Comparison of ENCODE assay signal across 8 cellular contexts in genomic region chr2:240205348-240205747, GRCh38.
A peak's percentile ranks its signal among the peaks of the same experiment; 100 is the strongest.
DNase-seq lines count a peak whose midpoint lies in the region; ATAC-seq and TF ChIP-seq lines count a peak whose summit lies in the region.

No MANE protein-coding gene starts in this region.

- no TSS peak for BruUV-seq in Panc1 (replicated peaks; lab: Mats Ljungman, UMichigan)

- no peaks in the 10 kb centered on the region for H3K4me1 ChIP-seq in Panc1 (ENCODE audit: control insufficient read depth, insufficient read depth, low read length)

- POLR2A ChIA-PET in Panc1 (lab: Charles Lee) = no interaction called here

- no peak overlapping the region for H3K27ac ChIP-seq in Panc1 (ENCODE audit: low read length)

- H3K9me3 ChIP-seq in Panc1 (ENCODE audit: control insufficient read depth, insufficient read depth, low read depth, low read length) = no peaks in the 10 kb centered on the region

- no peaks in the 10 kb centered on the region; the same call in 1 of the 2 replicates for H3K27me3 ChIP-seq in Panc1 (ENCODE audit: control insufficient read depth, insufficient read depth, low read length)

- no peak overlapping the region for H3K4me3 ChIP-seq in Panc1 (ENCODE audit: low read depth in 2 of 2, low read length in 2 of 2)
- H3K4me3 ChIP-seq in epithelial cell of esophagus (ENCODE audit: low read length) = no peak overlapping the region

- DNase-seq in EL (peak; percentile 81), Panc1 (ENCODE audit: low read depth, low spot score) (peak; percentile 45), epithelial cell of esophagus (ENCODE audit: low read depth) (peak; percentile 96), smooth muscle cell of the brain vasculature (ENCODE audit: low read depth, low spot score) (peak; percentile 49), NCI-H146 (lab: John Stamatoyannopoulos, UW) (no peak), inferior parietal cortex (ENCODE audit: extremely low spot score) (no peak)
- DNase-seq in central memory CD4-positive, alpha-beta T cell = no peak

- peak; percentile 89 for ATAC-seq in Panc1
- ATAC-seq in GM21619 (IDR thresholded peaks at IDR 0.05; ENCODE audit: unreplicated experiment) = no peak

- no peak for TF ChIP-seq CTCF in Panc1 (IDR thresholded peaks at IDR 0.05)
- no peak for TF ChIP-seq CTCF in epithelial cell of esophagus (IDR thresholded peaks at IDR 0.05; ENCODE audit: insufficient read depth, low read depth, low read length, missing control alignments)

- intact Hi-C loops in Panc1 (cut with micrococcal nuclease; ENCODE audit: unreplicated experiment) = no loop called here

- H3K36me3 ChIP-seq in Panc1 (ENCODE audit: control insufficient read depth, insufficient read depth, low read length) = no peaks in the 10 kb centered on the region

- in situ Hi-C loops in Panc1 (cut with HindIII; ENCODE audit: low pct_unique_long_range_greater_than_20kb, low sequenced_read_pairs) = no loop called here

- CTCF ChIA-PET in Panc1 (lab: Charles Lee) = no interaction called here

Comparison
In these comparisons a context has a peak if more than half of its experiments do, and no peak if none do; other contexts are left out.
1. DNase-seq: peak in EL (single experiment), Panc1 (single experiment), epithelial cell of esophagus (single experiment) and smooth muscle cell of the brain vasculature (single experiment); none in NCI-H146 (single experiment), inferior parietal cortex (single experiment) and central memory CD4-positive, alpha-beta T cell (single experiment).